In genomic region chr1:226977973-226978344, GRCh38 we compare ENCODE assay signal across 16 cellular contexts. TPM values are rescaled to one million over a fixed set of nuclear protein-coding genes. Genes with fewer than 3 reads are reported as not detected.
DNase-seq lines count a peak whose midpoint lies in the region; ATAC-seq and TF ChIP-seq lines count a peak whose summit lies in the region.
"Had no signal": no experiment of that assay in that cellular context is flagged by ENCODE, and none has a peak within 500 bp of the region (broad histone marks: within the 10 kb centered on the region; RNA-seq: fewer than 3 reads in every experiment).

No MANE protein-coding gene starts in this region.

- H3K9me3 ChIP-seq in right atrium auricular region (no peaks in the 10 kb centered on the region), heart right ventricle (no peaks in the 10 kb centered on the region)
- H3K9me3 ChIP-seq: A549, BE2C had no signal

- H3K36me3 ChIP-seq in right atrium auricular region = peaks cover 38% of the 10 kb centered on the region
- H3K36me3 ChIP-seq in heart right ventricle = peaks cover 0 to 36% (median 8%) of the 10 kb centered on the region in 9 donors

- intact Hi-C loops in heart right ventricle (cut with DNase I) = loop anchor here in 3 of 10 donors (5.0 to 10.0 kb wide), 2 partner anchors 36 to 63 kb away; partner anchors contain the start of gene COQ8A (in 1 of the 3)

- WGBS in heart right ventricle, 2 donors = 95 to 98% methylated on average over 9 of the region's 9 CpGs

- H3K4me3 ChIP-seq in right atrium auricular region (no peak overlapping the region), heart right ventricle (no peak overlapping the region), coronary artery (no peak overlapping the region)
- H3K4me3 ChIP-seq: A549, GM12878, GM23248 had no signal

- TF ChIP-seq CTCF in right atrium auricular region (IDR thresholded peaks at IDR 0.05) (no peak), heart right ventricle (IDR thresholded peaks at IDR 0.05) (no peak), coronary artery (IDR thresholded peaks at IDR 0.05) (no peak), omental fat pad (IDR thresholded peaks at IDR 0.05) (no peak)

- DNase-seq in right atrium auricular region (ENCODE audit: low spot score) = no peak
- no peak for DNase-seq in heart right ventricle
- peak; percentile 64 for DNase-seq in coronary artery (ENCODE audit: low spot score)
- peak; percentile 4 for DNase-seq in omental fat pad (ENCODE audit: low spot score)
- DNase-seq in HuH-7 (ENCODE audit: low spot score) = no peak
- DNase-seq: BE2C; CD4-positive, alpha-beta memory T cell; DMS79; GM23248 had no signal

- H3K4me1 ChIP-seq in right atrium auricular region (peaks cover 0 to 76% of the 10 kb centered on the region in 2 donors), heart right ventricle (peaks cover 31 to 79% (median 56%) of the 10 kb centered on the region in 9 donors)

- H3K27ac ChIP-seq in right atrium auricular region (peak overlapping the region; percentile 87 to 97), heart right ventricle (peak overlapping the region in 1 of 10 donors; percentile 66), coronary artery (no peak overlapping the region)
- H3K27ac ChIP-seq: A549, C4-2B, GM23248 had no signal

- ATAC-seq in heart right ventricle (no peak), omental fat pad (ENCODE audit: low FRiP score) (no peak), HG02642 (IDR thresholded peaks at IDR 0.05; ENCODE audit: poor library complexity, unreplicated experiment) (no peak), HG03565 (IDR thresholded peaks at IDR 0.05; ENCODE audit: unreplicated experiment) (no peak)
- ATAC-seq: A549, GM12878, HCT116, HepG2 had no signal

- H3K27me3 ChIP-seq in right atrium auricular region (no peaks in the 10 kb centered on the region), heart right ventricle (no peaks in the 10 kb centered on the region)
- H3K27me3 ChIP-seq: BE2C had no signal

RNA-seq across cellular contexts. Expression of gene COQ8A, which starts 37.9 kb away (rescaled TPM):
- total RNA-seq in right atrium auricular region (100 to 1,000 TPM; 158 to 253 TPM), heart right ventricle (100 to 1,000 TPM; 167 to 495 (median 266) TPM), omental fat pad (100 to 1,000 TPM; 118 to 175 (median 140) TPM)
- polyA plus RNA-seq in heart right ventricle = 100 to 1,000 TPM; 136 to 242 TPM

Comparison
In these comparisons a context has a peak if more than half of its experiments do, and no peak if none do; other contexts are left out.
1. DNase-seq: peak in coronary artery (single experiment) and omental fat pad (single experiment); none in right atrium auricular region (single experiment), heart right ventricle (0 of 2) and HuH-7 (single experiment).
2. H3K27ac ChIP-seq: peak in right atrium auricular region (2 of 2); none in coronary artery (0 of 2).